Comparison of ENCODE assay signal across 8 cellular contexts in the genomic region with DNA sequence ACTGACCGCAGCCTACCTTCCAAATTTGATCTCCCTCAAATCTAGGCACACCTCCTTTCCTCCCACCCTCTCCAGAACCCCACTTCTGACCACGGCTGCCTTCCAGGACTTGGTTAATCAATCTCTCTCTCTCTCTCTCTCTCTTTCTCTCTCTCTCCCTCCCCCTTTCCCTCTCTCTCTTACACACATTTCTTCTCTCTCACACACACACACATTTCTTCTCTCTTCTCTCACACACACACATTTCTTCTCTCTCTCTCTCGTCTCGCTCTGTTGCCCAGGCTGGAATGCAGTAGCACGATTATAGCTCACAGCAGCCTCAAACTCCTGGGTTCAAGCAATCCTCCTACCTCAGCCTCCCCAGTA. TPM values are rescaled to one million over a fixed set of nuclear protein-coding genes. Genes with fewer than 3 reads are reported as not detected.
DNase-seq lines count a peak whose midpoint lies in the region; ATAC-seq and TF ChIP-seq lines count a peak whose summit lies in the region.

No MANE protein-coding gene starts in this region.

- H3K27ac Mint-ChIP-seq in activated T-cell treated with anti-CD3 and anti-CD28 coated beads, Interleukin-2, amount 50 U/mL, for 72 hours, result peak overlapping the region; percentile 92
- peak overlapping the region; percentile 86 for H3K27ac Mint-ChIP-seq in activated CD4-positive, alpha-beta memory T cell treated with anti-CD3 and anti-CD28 coated beads, Interleukin-2, amount 10 ng/mL, durations not matched to agents 7 days and 5 days

- DNase-seq in activated T-cell treated with anti-CD3 and anti-CD28 coated beads, Interleukin-2, amount 50 U/mL, for 72 hours, result no peak
- DNase-seq in activated T-cell treated with anti-CD3 and anti-CD28 coated beads, Interleukin-2, amount 50 U/mL, for 1 hour, result no peak
- no peak for DNase-seq in activated CD4-positive, alpha-beta memory T cell treated with anti-CD3 and anti-CD28 coated beads, Interleukin-2, amount 10 ng/mL, durations not matched to agents 7 days and 5 days
- DNase-seq in testis, result no peak
- DNase-seq in SHP77 (lab: John Stamatoyannopoulos, UW), result no peak
- no peak for DNase-seq in cerebellar cortex (ENCODE audit: low spot score)

- no peaks in the 10 kb centered on the region for H3K9me3 ChIP-seq in iPS-18a (ENCODE audit: control insufficient read depth, low read depth, low read length)
- no peaks in the 10 kb centered on the region for H3K9me3 ChIP-seq in testis

- peaks cover 1 to 6% of the 10 kb centered on the region in 2 donors for H3K36me3 Mint-ChIP-seq in activated T-cell treated with anti-CD3 and anti-CD28 coated beads, Interleukin-2, amount 50 U/mL, for 72 hours (ENCODE audit: insufficient read depth in 2 of 2)
- peaks cover 24% of the 10 kb centered on the region for H3K36me3 Mint-ChIP-seq in activated CD4-positive, alpha-beta memory T cell treated with anti-CD3 and anti-CD28 coated beads, Interleukin-2, amount 10 ng/mL, durations not matched to agents 7 days and 5 days (ENCODE audit: low read depth)

- no peak for ATAC-seq in activated T-cell treated with anti-CD3 and anti-CD28 coated beads, Interleukin-2, amount 50 U/mL, for 72 hours (replicated peaks in 1 of 2)
- no peak for ATAC-seq in GM21576 (IDR thresholded peaks at IDR 0.05; ENCODE audit: unreplicated experiment)

- CTCF ChIA-PET in activated CD4-positive, alpha-beta memory T cell treated with anti-CD3 and anti-CD28 coated beads, Interleukin-2, amount 10 ng/mL, durations not matched to agents 7 days and 5 days (lab: Charles Lee), result interaction anchor here (0.7 to 5.5 kb wide), 4 partner anchors 10 to 285 kb away, joined by 3 to 35 read pairs (median 4); a partner anchor contains a TSS

- no peaks in the 10 kb centered on the region for H3K27me3 Mint-ChIP-seq in activated T-cell treated with anti-CD3 and anti-CD28 coated beads, Interleukin-2, amount 50 U/mL, for 72 hours (ENCODE audit: low read depth)
- no peaks in the 10 kb centered on the region for H3K27me3 Mint-ChIP-seq in activated CD4-positive, alpha-beta memory T cell treated with anti-CD3 and anti-CD28 coated beads, Interleukin-2, amount 10 ng/mL, durations not matched to agents 7 days and 5 days

- POLR2A ChIA-PET in activated CD4-positive, alpha-beta memory T cell treated with anti-CD3 and anti-CD28 coated beads, Interleukin-2, amount 10 ng/mL, durations not matched to agents 7 days and 5 days (lab: Charles Lee), result interaction anchor here (0.7 to 4.0 kb wide), 6 partner anchors 13 to 1337 kb away, joined by 3 to 34 read pairs (median 8); a partner anchor contains a TSS

- H3K27ac ChIP-seq in iPS-18a (ENCODE audit: low read length) (peak overlapping the region; percentile 67), testis (peak overlapping the region; percentile 47 to 94)

- 15 to 16% methylated on average over 5 of the region's 5 CpGs for WGBS in testis, 2 donors

- H3K9ac ChIP-seq in iPS-18a (ENCODE audit: low read length), result peak overlapping the region; percentile 89

- intact Hi-C loops in testis (cut with DNase I; ENCODE audit: low total_unique reads), result no loop called here

- no peak for TF ChIP-seq CTCF in testis (IDR thresholded peaks at IDR 0.05)

- H3K27me3 ChIP-seq in iPS-18a (ENCODE audit: control insufficient read depth, insufficient read depth, low read length), result no peaks in the 10 kb centered on the region
- H3K27me3 ChIP-seq in testis, result no peaks in the 10 kb centered on the region

- H3K9me3 Mint-ChIP-seq in activated T-cell treated with anti-CD3 and anti-CD28 coated beads, Interleukin-2, amount 50 U/mL, for 72 hours, result no peaks in the 10 kb centered on the region
- H3K9me3 Mint-ChIP-seq in activated CD4-positive, alpha-beta memory T cell treated with anti-CD3 and anti-CD28 coated beads, Interleukin-2, amount 10 ng/mL, durations not matched to agents 7 days and 5 days, result no peaks in the 10 kb centered on the region

- TF ChIP-seq POLR2A in testis (IDR thresholded peaks at IDR 0.05), result no peak

- H3K36me3 ChIP-seq in iPS-18a (ENCODE audit: control insufficient read depth, low read depth, low read length) (no peaks in the 10 kb centered on the region), testis (ENCODE audit: low read depth, missing control alignments) (no peaks in the 10 kb centered on the region)

- H3K4me1 Mint-ChIP-seq in activated T-cell treated with anti-CD3 and anti-CD28 coated beads, Interleukin-2, amount 50 U/mL, for 72 hours (ENCODE audit: low read depth), result peaks cover 52% of the 10 kb centered on the region
- H3K4me1 Mint-ChIP-seq in activated CD4-positive, alpha-beta memory T cell treated with anti-CD3 and anti-CD28 coated beads, Interleukin-2, amount 10 ng/mL, durations not matched to agents 7 days and 5 days, result peaks cover 54% of the 10 kb centered on the region

- peak overlapping the region; percentile 83 to 87 for H3K4me3 Mint-ChIP-seq in activated T-cell treated with anti-CD3 and anti-CD28 coated beads, Interleukin-2, amount 50 U/mL, for 72 hours
- peak overlapping the region; percentile 85 for H3K4me3 Mint-ChIP-seq in activated CD4-positive, alpha-beta memory T cell treated with anti-CD3 and anti-CD28 coated beads, Interleukin-2, amount 10 ng/mL, durations not matched to agents 7 days and 5 days

- peaks cover 14% of the 10 kb centered on the region for H3K4me1 ChIP-seq in iPS-18a (ENCODE audit: control insufficient read depth, low read depth, low read length)
- peaks cover 27% of the 10 kb centered on the region for H3K4me1 ChIP-seq in testis

- H3K4me3 ChIP-seq in iPS-18a (ENCODE audit: low read length) (peak overlapping the region; percentile 96), testis (peak overlapping the region; percentile 92 to 93)

RNA-seq across cellular contexts. Expression of a gene that starts 0.5 kb away (rescaled TPM):
- 10 to 100 TPM; 29.9 to 34.4 TPM for total RNA-seq in activated T-cell treated with anti-CD3 and anti-CD28 coated beads, Interleukin-2, amount 50 U/mL, for 72 hours
- total RNA-seq in activated CD4-positive, alpha-beta memory T cell treated with anti-CD3 and anti-CD28 coated beads, Interleukin-2, amount 10 ng/mL, durations not matched to agents 7 days and 5 days, result 10 to 100 TPM; 35.1 to 37.1 TPM
- total RNA-seq in testis, result 10 to 100 TPM; 32.3 to 43.6 TPM
- polyA plus RNA-seq in testis (ENCODE audit: insufficient read depth, low read depth, low replicate concordance), result 19.5 TPM

RNA-seq across cellular contexts. Expression of a gene that starts 20.4 kb away (rescaled TPM):
- total RNA-seq in activated T-cell treated with anti-CD3 and anti-CD28 coated beads, Interleukin-2, amount 50 U/mL, for 72 hours, result 10 to 100 TPM; 21.4 to 22.5 TPM
- total RNA-seq in activated CD4-positive, alpha-beta memory T cell treated with anti-CD3 and anti-CD28 coated beads, Interleukin-2, amount 10 ng/mL, durations not matched to agents 7 days and 5 days, result 10 to 100 TPM; 13.3 to 14.0 TPM
- 10 to 100 TPM; 29.4 to 31.4 TPM for total RNA-seq in testis
- polyA plus RNA-seq in testis (ENCODE audit: insufficient read depth, low read depth, low replicate concordance), result 79.6 TPM

RNA-seq across cellular contexts. Expression of a gene that starts 48.1 kb away (rescaled TPM):
- total RNA-seq in activated T-cell treated with anti-CD3 and anti-CD28 coated beads, Interleukin-2, amount 50 U/mL, for 72 hours, result 10 to 100 TPM; 86.7 to 92.2 TPM
- 10 to 100 TPM; 66.2 to 69.2 TPM for total RNA-seq in activated CD4-positive, alpha-beta memory T cell treated with anti-CD3 and anti-CD28 coated beads, Interleukin-2, amount 10 ng/mL, durations not matched to agents 7 days and 5 days
- total RNA-seq in testis, result 100 to 1,000 TPM in 1 of 2 donors, 10 to 100 TPM in 1; 44.2 to 157 TPM
- 121 TPM for polyA plus RNA-seq in testis (ENCODE audit: insufficient read depth, low read depth, low replicate concordance)
